1 cellular context compared by ENCODE assay signal in the genomic region with DNA sequence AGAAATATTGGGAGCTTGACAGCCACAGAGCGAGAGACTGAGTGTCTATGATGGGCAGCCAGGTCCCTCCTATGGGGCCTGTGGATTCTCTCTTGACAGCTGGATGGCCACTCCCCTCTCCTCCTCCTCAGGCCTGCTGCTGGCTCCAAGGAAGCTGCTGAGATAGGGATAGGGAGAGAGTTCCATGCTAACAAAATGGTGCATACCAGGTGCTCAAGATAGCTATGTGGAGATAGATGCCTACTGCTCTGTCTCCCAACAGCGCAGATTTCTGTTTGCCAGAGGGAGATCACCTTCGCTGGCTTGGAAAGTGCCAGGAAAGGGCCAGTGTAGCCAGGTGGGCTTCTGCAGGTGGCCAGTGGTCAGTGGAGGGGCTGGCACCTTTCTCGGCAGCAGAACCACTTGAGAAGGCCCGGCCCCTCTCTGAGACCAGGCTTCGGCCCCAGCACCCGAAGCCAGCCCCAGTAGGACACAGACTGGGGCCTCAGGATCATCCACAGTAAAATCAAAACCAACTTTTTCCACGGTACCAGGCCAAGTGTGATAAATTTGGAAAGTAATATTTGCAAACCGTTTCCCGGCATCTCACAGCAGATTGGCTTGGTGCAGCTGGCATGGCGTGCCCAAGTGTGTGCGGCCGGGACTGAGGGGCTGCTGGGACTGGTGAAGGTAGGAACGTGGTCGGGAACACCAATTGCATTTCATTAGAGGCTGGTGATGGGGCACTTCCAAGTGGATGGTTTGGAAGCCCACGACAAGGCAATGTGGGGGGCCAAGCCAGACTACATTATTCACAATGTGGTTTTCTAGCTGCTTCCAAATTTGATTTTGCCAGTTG.
TF ChIP-seq lines count a peak whose summit lies in the region.

No MANE protein-coding gene starts in this region.

TF ChIP-seq in IMR-90, 13 proteins besides CTCF, POLR2A, EP300 and RAD21 (continued from another document):
- TF ChIP-seq BHLHE40 (IDR thresholded peaks at IDR 0.05; ENCODE audit: low read depth, low read length) (no peak), NFE2L2 (IDR thresholded peaks at IDR 0.05; ENCODE audit: low read depth, low read length) (no peak)
